ENCODE assay signal across 22 cellular contexts in the genomic region with DNA sequence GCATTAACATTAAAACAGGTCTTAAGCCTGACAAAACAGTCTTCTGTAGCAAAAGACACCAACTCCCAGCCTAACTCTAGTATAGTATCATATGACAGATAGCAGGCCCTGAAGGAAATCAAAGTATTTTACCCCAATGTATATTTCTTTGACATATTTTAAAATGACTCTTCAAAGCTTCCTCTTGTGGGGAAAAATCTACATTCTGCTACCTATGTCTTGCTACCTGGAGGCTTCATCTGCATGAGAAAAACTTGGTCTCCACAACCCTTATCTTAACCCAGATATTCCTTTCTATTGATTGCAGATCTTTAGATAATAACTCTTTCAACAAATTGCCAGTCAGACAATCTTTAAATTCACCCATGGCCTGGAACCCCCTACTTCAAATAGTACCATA.
DNase-seq lines count a peak whose midpoint lies in the region; ATAC-seq and TF ChIP-seq lines count a peak whose summit lies in the region.
"Had no signal": no experiment of that assay in that cellular context is flagged by ENCODE, and none has a peak within 500 bp of the region (broad histone marks: within the 10 kb centered on the region; RNA-seq: fewer than 3 reads in every experiment).

No MANE protein-coding gene starts in this region.

- H3K4me3 ChIP-seq in OCI-LY7 (ENCODE audit: low read depth, low read length, poor library complexity, severe bottlenecking): no peak overlapping the region
- H3K4me3 ChIP-seq in retinal pigment epithelial cell (ENCODE audit: low read length): no peak overlapping the region
- H3K4me3 ChIP-seq: BLaER1, MG63, Peyer's patch had no signal

- H2AFZ ChIP-seq in OCI-LY7 (ENCODE audit: low read length): no peak overlapping the region

- BruUV-seq in OCI-LY7 (replicated peaks; lab: Mats Ljungman, UMichigan): no TSS peak

- H3K9me3 ChIP-seq in OCI-LY7 (ENCODE audit: low read length): no peaks in the 10 kb centered on the region
- H3K9me3 ChIP-seq: BLaER1, Caco-2, MG63, Peyer's patch had no signal

- TF ChIP-seq CTCF in LNCAP (IDR thresholded peaks at IDR 0.05) (peak; percentile 27; the same call in 1 of the 2 replicates), OCI-LY7 (conservative IDR thresholded peaks at IDR 0.05; ENCODE audit: low read length) (peak; percentile 60), chondrocyte (IDR thresholded peaks at IDR 0.05) (peak; percentile 30), retinal pigment epithelial cell (conservative IDR thresholded peaks at IDR 0.05; ENCODE audit: low read depth, low read length) (peak; percentile 22)

- no peaks in the 10 kb centered on the region for H3K4me1 Mint-ChIP-seq in chondrocyte (ENCODE audit: low read depth)
- H3K4me1 Mint-ChIP-seq in stimulated activated naive B cell treated with anti-CD40 and anti-IgM and Interleukin-4, amounts not matched to agents 10 μg/mL and 1 μg/mL and 100 μg/mL, for 72 hours: no peaks in the 10 kb centered on the region
- H3K4me1 Mint-ChIP-seq: CD4-positive, alpha-beta memory T cell had no signal

- no peaks in the 10 kb centered on the region for H3K4me1 ChIP-seq in OCI-LY7 (ENCODE audit: insufficient read depth, low read length, poor library complexity, severe bottlenecking)
- H3K4me1 ChIP-seq: BLaER1, Caco-2, Peyer's patch had no signal

- no peak overlapping the region for H3K27ac ChIP-seq in OCI-LY7 (ENCODE audit: low read depth, low read length, poor library complexity, severe bottlenecking)
- H3K27ac ChIP-seq: BLaER1, Peyer's patch had no signal

- POLR2A ChIA-PET in OCI-LY7 (lab: Charles Lee): no interaction called here

- no peak overlapping the region for H3K4me2 ChIP-seq in OCI-LY7 (ENCODE audit: low read length)
- H3K4me2 ChIP-seq: BLaER1 had no signal

- intact Hi-C loops in OCI-LY7 (cut with micrococcal nuclease; ENCODE audit: unreplicated experiment): loop anchor here (2.0 kb wide), 1 partner anchor 60 kb away; no protein-coding TSS in a partner anchor
- intact Hi-C loops in left cardiac atrium (cut with DNase I): no loop called here

- H3K36me3 ChIP-seq in OCI-LY7 (ENCODE audit: insufficient read depth, low read length): no peaks in the 10 kb centered on the region
- H3K36me3 ChIP-seq: BLaER1, MG63, Peyer's patch had no signal

- H4K20me1 ChIP-seq in OCI-LY7 (ENCODE audit: insufficient read depth, low read length): no peaks in the 10 kb centered on the region
- H4K20me1 ChIP-seq: BLaER1 had no signal

- H3K4me3 Mint-ChIP-seq in chondrocyte (ENCODE audit: unreplicated experiment): no peak overlapping the region
- no peak overlapping the region for H3K4me3 Mint-ChIP-seq in stimulated activated naive B cell treated with anti-CD40 and anti-IgM and Interleukin-4, amounts not matched to agents 10 μg/mL and 1 μg/mL and 100 μg/mL, for 72 hours
- H3K4me3 Mint-ChIP-seq: CD4-positive, alpha-beta memory T cell had no signal

- H3K36me3 Mint-ChIP-seq in chondrocyte (ENCODE audit: low read depth): no peaks in the 10 kb centered on the region
- H3K36me3 Mint-ChIP-seq in stimulated activated naive B cell treated with anti-CD40 and anti-IgM and Interleukin-4, amounts not matched to agents 10 μg/mL and 1 μg/mL and 100 μg/mL, for 72 hours: no peaks in the 10 kb centered on the region
- H3K36me3 Mint-ChIP-seq: CD4-positive, alpha-beta memory T cell had no signal

- no peaks in the 10 kb centered on the region for H3K27me3 Mint-ChIP-seq in chondrocyte (ENCODE audit: low read depth)
- no peaks in the 10 kb centered on the region for H3K27me3 Mint-ChIP-seq in stimulated activated naive B cell treated with anti-CD40 and anti-IgM and Interleukin-4, amounts not matched to agents 10 μg/mL and 1 μg/mL and 100 μg/mL, for 72 hours
- H3K27me3 Mint-ChIP-seq: CD4-positive, alpha-beta memory T cell had no signal

- no peaks in the 10 kb centered on the region for H3K79me2 ChIP-seq in OCI-LY7 (ENCODE audit: insufficient read depth, low read depth, low read length)

- H3K9me3 Mint-ChIP-seq in chondrocyte (ENCODE audit: low read depth): peaks cover 1% of the 10 kb centered on the region
- H3K9me3 Mint-ChIP-seq in stimulated activated naive B cell treated with anti-CD40 and anti-IgM and Interleukin-4, amounts not matched to agents 10 μg/mL and 1 μg/mL and 100 μg/mL, for 72 hours: peaks cover under 1 to 4% of the 10 kb centered on the region in 2 donors

- H3K27ac Mint-ChIP-seq in chondrocyte (ENCODE audit: unreplicated experiment): no peak overlapping the region
- no peak overlapping the region for H3K27ac Mint-ChIP-seq in stimulated activated naive B cell treated with anti-CD40 and anti-IgM and Interleukin-4, amounts not matched to agents 10 μg/mL and 1 μg/mL and 100 μg/mL, for 72 hours
- H3K27ac Mint-ChIP-seq: CD4-positive, alpha-beta memory T cell had no signal

- CTCF ChIA-PET in OCI-LY7 (lab: Charles Lee; ENCODE audit: unreplicated experiment): no interaction called here

- peak; percentile 4 for DNase-seq in OCI-LY7 (ENCODE audit: low spot score)
- DNase-seq in chondrocyte (ENCODE audit: low spot score): no peak
- no peak for DNase-seq in retinal pigment epithelial cell (ENCODE audit: low read depth)
- DNase-seq in left cardiac atrium: no peak
- no peak for DNase-seq in stimulated activated naive B cell treated with anti-CD40 and anti-IgM and Interleukin-4, amounts not matched to agents 10 μg/mL and 1 μg/mL and 100 μg/mL, for 72 hours
- DNase-seq: Caco-2; CD4-positive, alpha-beta memory T cell; DMS153; GDM1; Kasumi-1; MG63; NCI-H1048; NCI-H1417 treated with DMSO at 0.1 percent for 48 hours; NCI-H187; NCI-H2107; NCI-H446 treated with DMSO at 0.1 percent for 48 hours; NCI-H526 treated with DMSO at 0.1 percent for 48 hours; Peyer's patch; Right ventricle myocardium superior had no signal

- ATAC-seq in left cardiac atrium: no peak
- no peak for ATAC-seq in activated CD4-positive, CD25-positive, alpha-beta regulatory T cell treated with anti-CD3 and anti-CD28 coated beads, Interleukin-2, amount 50 U/mL, for 24 hours
- ATAC-seq in stimulated activated naive B cell treated with anti-CD40 and anti-IgM and Interleukin-4, amounts not matched to agents 10 μg/mL and 1 μg/mL and 100 μg/mL, for 72 hours (replicated peaks): no peak

- no peaks in the 10 kb centered on the region for H3K9me2 ChIP-seq in OCI-LY7 (ENCODE audit: insufficient read depth, low read length)
